Comparison of ENCODE assay signal across 20 cellular contexts in genomic region chr2:40471868-40472267, GRCh38. TPM values are rescaled to one million over a fixed set of nuclear protein-coding genes. Genes with fewer than 3 reads are reported as not detected.
A peak's percentile ranks its signal among the peaks of the same experiment; 100 is the strongest.
DNase-seq lines count a peak whose midpoint lies in the region; ATAC-seq and TF ChIP-seq lines count a peak whose summit lies in the region.
"Had no signal": no experiment of that assay in that cellular context is flagged by ENCODE, and none has a peak within 500 bp of the region (broad histone marks: within the 10 kb centered on the region; RNA-seq: fewer than 3 reads in every experiment).

No MANE protein-coding gene starts in this region.

- WGBS in spleen, 5 donors: 55 to 79% (median 71%) methylated on average over 3 of the region's 3 CpGs

- no peaks in the 10 kb centered on the region for H3K27me3 ChIP-seq in spleen (replicated peaks in 1 of 7)
- H3K27me3 ChIP-seq: BLaER1 treated with 17β-estradiol and CSF1 and Interleukin-3, amounts not matched to agents 10 nM and 100 nM; MG63; Peyer's patch had no signal

- intact Hi-C loops in spleen (cut with DNase I; ENCODE audit: low total_unique reads): no loop called here

- no peak for ATAC-seq in HG02884 (IDR thresholded peaks at IDR 0.05; ENCODE audit: unreplicated experiment)
- ATAC-seq: CD8-positive, alpha-beta T cell had no signal

- peaks cover 0 to 17% (median 0%) of the 10 kb centered on the region in 6 donors for H3K4me1 ChIP-seq in spleen
- H3K4me1 ChIP-seq: Peyer's patch had no signal

- no peak for TF ChIP-seq POLR2A in spleen (IDR thresholded peaks at IDR 0.05)

- H3K36me3 ChIP-seq in spleen: no peaks in the 10 kb centered on the region
- H3K36me3 ChIP-seq: BLaER1 treated with 17β-estradiol and CSF1 and Interleukin-3, amounts not matched to agents 10 nM and 100 nM; MG63; Peyer's patch had no signal

- no peaks in the 10 kb centered on the region for H3K9me3 ChIP-seq in spleen
- H3K9me3 ChIP-seq: BLaER1 treated with 17β-estradiol and CSF1 and Interleukin-3, amounts not matched to agents 10 nM and 100 nM; MG63; Peyer's patch had no signal

- no peak overlapping the region for H3K4me3 ChIP-seq in spleen
- H3K4me3 ChIP-seq: BLaER1 treated with 17β-estradiol and CSF1 and Interleukin-3, amounts not matched to agents 10 nM and 100 nM; MG63; Peyer's patch had no signal

- peak overlapping the region in 5 of 8 donors; percentile 24 to 55 (median 34) for H3K27ac ChIP-seq in spleen
- H3K27ac ChIP-seq: 22Rv1, Peyer's patch had no signal

- TF ChIP-seq CTCF in spleen (IDR thresholded peaks at IDR 0.05 in 8 of 11, conservative IDR thresholded peaks at IDR 0.05 in 3 of 11): no peak

- DNase-seq in NCI-H146 (lab: John Stamatoyannopoulos, UW) (peak; percentile 20), NCI-H146 treated with DMSO at 0.1 percent for 48 hours (lab: John Stamatoyannopoulos, UW; ENCODE audit: unreplicated experiment) (no peak), Daoy (ENCODE audit: low read depth) (peak; percentile 18), NCI-H69 (lab: John Stamatoyannopoulos, UW) (peak; percentile 62), spleen (no peak), kidney glomerular epithelial cell (lab: John Stamatoyannopoulos, UW) (no peak)
- DNase-seq in stimulated activated CD4-positive, alpha-beta T cell treated with anti-CD3 and anti-CD28 coated beads, Interleukin-15, amount 100 ng/mL, for 24 hours: no peak
- DNase-seq: Calu3; CD8-positive, alpha-beta T cell; DMS153; H7; MG63; NCI-H187 treated with DMSO at 0.1 percent for 48 hours; NCI-H2107; NCI-H446 treated with DMSO at 0.1 percent for 48 hours; NCI-H748 treated with DMSO at 0.1 percent for 48 hours; Peyer's patch had no signal

RNA-seq across cellular contexts. Expression of gene SLC8A1, which starts 20.0 kb away (rescaled TPM):
- 5.3 and 9.0 TPM in 2 replicates for total RNA-seq in Daoy (2014; rRNA removed; shearing (Covaris generic))
- total RNA-seq in spleen: 10 to 100 TPM; 52.9 to 86.0 (median 67.1) TPM
- under 1 TPM; 0.36 to 0.77 (median 0.37) TPM for polyA plus RNA-seq in spleen
- total RNA-seq: CD8-positive, alpha-beta T cell had no signal

Comparison
In these comparisons a context has a peak if more than half of its experiments do, and no peak if none do; other contexts are left out.
1. DNase-seq: peak in NCI-H146 (single experiment), Daoy (single experiment) and NCI-H69 (single experiment); none in NCI-H146 treated with DMSO at 0.1 percent for 48 hours (single experiment), spleen (single experiment), stimulated activated CD4-positive, alpha-beta T cell treated with anti-CD3 and anti-CD28 coated beads, Interleukin-15, amount 100 ng/mL, for 24 hours (single experiment) and kidney glomerular epithelial cell (single experiment).